ENCODE assay signal across 22 cellular contexts in genomic region chr19:13314761-13315160, GRCh38.
"Had no signal": no experiment of that assay in that cellular context is flagged by ENCODE, and none has a peak within 500 bp of the region (broad histone marks: within the 10 kb centered on the region; RNA-seq: fewer than 3 reads in every experiment).

No MANE protein-coding gene starts in this region.

- H3K27ac Mint-ChIP-seq: memory B cell; naive thymus-derived CD4-positive, alpha-beta T cell had no signal

- H3K4me3 ChIP-seq: coronary artery, dorsolateral prefrontal cortex, esophagus muscularis mucosa, gastroesophageal sphincter, heart right ventricle, left lung, lower lobe of right lung had no signal

- H3K36me3 ChIP-seq: esophagus muscularis mucosa, gastroesophageal sphincter, heart right ventricle, left lung, lower lobe of right lung had no signal

- ATAC-seq: foreskin keratinocyte; gastroesophageal sphincter; left lung; lower lobe of right lung; naive thymus-derived CD4-positive, alpha-beta T cell had no signal

- H3K27me3 ChIP-seq: dorsolateral prefrontal cortex, foreskin keratinocyte had no signal

- H3K9me3 ChIP-seq: lower lobe of right lung had no signal

- H3K4me1 Mint-ChIP-seq: memory B cell; naive thymus-derived CD4-positive, alpha-beta T cell had no signal

- FAIRE-seq: colon, endothelial cell of umbilical vein, frontal cortex, islet of Langerhans, keratinocyte had no signal

- DNase-seq: dermis blood vessel endothelial cell; effector CD4-positive, alpha-beta T cell; effector memory CD4-positive, alpha-beta T cell; foreskin keratinocyte; glutamatergic neuron; heart right ventricle; left cardiac atrium; left lung; left ventricle myocardium superior; lower lobe of right lung; mesendoderm; naive thymus-derived CD4-positive, alpha-beta T cell had no signal

- H3K4me3 Mint-ChIP-seq: memory B cell; naive thymus-derived CD4-positive, alpha-beta T cell had no signal

- H3K36me3 Mint-ChIP-seq: memory B cell had no signal

- H3K4me1 ChIP-seq: esophagus muscularis mucosa, foreskin keratinocyte, gastroesophageal sphincter, heart right ventricle, left lung, lower lobe of right lung had no signal

- H3K27ac ChIP-seq: coronary artery, esophagus muscularis mucosa, foreskin keratinocyte, gastroesophageal sphincter, heart right ventricle, left lung, lower lobe of right lung had no signal
